In genomic region chr10:82191653-82192052, GRCh38 we compare ENCODE assay signal across 26 cellular contexts.
"Had no signal": no experiment of that assay in that cellular context is flagged by ENCODE, and none has a peak within 500 bp of the region (broad histone marks: within the 10 kb centered on the region; RNA-seq: fewer than 3 reads in every experiment).

No MANE protein-coding gene starts in this region.

- H3K9me3 ChIP-seq: gastroesophageal sphincter, lower lobe of right lung, mucosa of descending colon, neutrophil, thoracic aorta, uterus had no signal

- H3K4me1 ChIP-seq: gastroesophageal sphincter, heart right ventricle, lower lobe of right lung, sigmoid colon, tibial nerve, upper lobe of left lung, uterus had no signal

- ATAC-seq: gastroesophageal sphincter; left ventricle myocardium superior; lower lobe of right lung; mucosa of descending colon; natural killer cell treated with Interleukin-12 subunit alpha and Interleukin-12 subunit beta and Interleukin-15 and Interleukin-18, amount 100 ng/mL, for 72 hours; stimulated activated effector memory CD8-positive, alpha-beta T cell treated with anti-CD3 and anti-CD28 coated beads, Interleukin-12 subunit alpha, Interleukin-12 subunit beta, amount 100 ng/mL, for 72 hours; stimulated activated naive CD8-positive, alpha-beta T cell treated with anti-CD3 and anti-CD28 coated beads, Interleukin-15, Interleukin-2, amounts not matched to agents 100 U/mL and 50 U/mL, for 24 hours had no signal

- FAIRE-seq: colon, islet of Langerhans had no signal

- H3K4me3 ChIP-seq: gastroesophageal sphincter, heart right ventricle, lower lobe of right lung, mucosa of descending colon, sigmoid colon, thoracic aorta, tibial nerve, upper lobe of left lung, uterus had no signal

- H3K27me3 ChIP-seq: gastroesophageal sphincter, heart right ventricle, neutrophil, sigmoid colon, tibial nerve, upper lobe of left lung, uterus had no signal

- DNase-seq: cerebellar nuclear complex; effector CD8-positive, alpha-beta T cell; endodermal cell; foreskin fibroblast; glutamatergic neuron; heart right ventricle; kidney glomerular epithelial cell; left ventricle myocardium superior; lower lobe of right lung; mucosa of descending colon; naive B cell; right cardiac atrium; sigmoid colon; stimulated activated CD4-positive, alpha-beta T cell treated with anti-CD3 and anti-CD28 coated beads, Interleukin-2, amount 100 ng/mL, for 24 hours; stimulated activated CD4-positive, alpha-beta T cell treated with anti-CD3 and anti-CD28 coated beads, Interleukin-4, amount 100 ng/mL, for 24 hours; stimulated activated naive CD8-positive, alpha-beta T cell treated with anti-CD3 and anti-CD28 coated beads, Interleukin-15, Interleukin-2, amounts not matched to agents 100 U/mL and 50 U/mL, for 24 hours; upper lobe of left lung; uterus had no signal

- H3K36me3 ChIP-seq: gastroesophageal sphincter, heart right ventricle, lower lobe of right lung, neutrophil, sigmoid colon, thoracic aorta, tibial nerve, upper lobe of left lung, uterus had no signal

- H3K27ac ChIP-seq: gastroesophageal sphincter, heart right ventricle, lower lobe of right lung, neutrophil, sigmoid colon, thoracic aorta, tibial nerve, upper lobe of left lung, uterus had no signal
